ENCODE assay signal across 8 cellular contexts in the genomic region with DNA sequence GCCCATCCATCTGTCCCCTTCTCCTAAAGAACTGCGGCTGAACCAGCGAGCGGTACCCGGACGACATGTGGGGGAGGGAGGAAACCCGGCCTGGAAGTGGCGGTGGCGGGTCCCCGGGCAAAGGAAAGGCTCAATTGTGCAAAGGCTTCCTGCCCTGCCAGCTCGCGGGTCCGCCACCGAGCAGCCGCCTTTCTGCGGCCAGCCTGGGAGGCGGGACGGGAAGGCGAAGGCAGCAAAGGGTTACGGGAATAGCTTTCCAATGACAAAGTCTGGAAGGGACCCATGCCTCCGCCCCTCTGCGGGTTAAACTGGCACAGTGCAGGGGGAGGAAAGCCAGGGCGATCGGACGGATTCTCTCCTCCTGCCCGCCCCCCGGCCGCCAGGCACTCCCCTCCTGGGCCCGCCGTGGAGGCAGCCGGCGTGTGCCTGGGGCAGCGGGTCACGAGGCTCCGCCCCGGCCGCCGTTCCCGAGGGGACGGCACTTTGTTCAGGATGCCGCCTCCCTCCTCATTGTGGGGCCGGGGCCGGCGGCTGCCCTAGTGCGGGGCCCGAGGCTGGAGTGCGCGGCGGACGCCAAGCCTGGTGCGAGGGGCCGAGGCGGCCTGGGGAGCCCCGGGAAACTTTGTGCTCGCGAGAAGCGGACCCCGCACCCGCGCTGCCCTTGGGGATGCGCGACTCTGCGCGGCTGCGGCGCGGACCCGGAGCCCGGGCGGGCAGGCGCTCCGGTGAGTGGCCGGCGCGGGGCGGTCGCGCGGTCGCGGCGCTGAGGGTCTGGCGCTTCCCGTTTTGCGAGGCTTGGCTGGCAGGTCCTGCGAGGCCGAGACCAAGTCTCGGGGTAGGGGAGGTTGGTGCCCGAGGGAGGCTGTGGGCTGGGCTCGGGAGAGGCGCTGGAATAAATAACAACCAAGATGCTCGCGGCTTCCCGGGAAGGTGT. TPM values are rescaled to one million over a fixed set of nuclear protein-coding genes. Genes with fewer than 3 reads are reported as not detected.
DNase-seq lines count a peak whose midpoint lies in the region; ATAC-seq and TF ChIP-seq lines count a peak whose summit lies in the region.

A gene with protein sequence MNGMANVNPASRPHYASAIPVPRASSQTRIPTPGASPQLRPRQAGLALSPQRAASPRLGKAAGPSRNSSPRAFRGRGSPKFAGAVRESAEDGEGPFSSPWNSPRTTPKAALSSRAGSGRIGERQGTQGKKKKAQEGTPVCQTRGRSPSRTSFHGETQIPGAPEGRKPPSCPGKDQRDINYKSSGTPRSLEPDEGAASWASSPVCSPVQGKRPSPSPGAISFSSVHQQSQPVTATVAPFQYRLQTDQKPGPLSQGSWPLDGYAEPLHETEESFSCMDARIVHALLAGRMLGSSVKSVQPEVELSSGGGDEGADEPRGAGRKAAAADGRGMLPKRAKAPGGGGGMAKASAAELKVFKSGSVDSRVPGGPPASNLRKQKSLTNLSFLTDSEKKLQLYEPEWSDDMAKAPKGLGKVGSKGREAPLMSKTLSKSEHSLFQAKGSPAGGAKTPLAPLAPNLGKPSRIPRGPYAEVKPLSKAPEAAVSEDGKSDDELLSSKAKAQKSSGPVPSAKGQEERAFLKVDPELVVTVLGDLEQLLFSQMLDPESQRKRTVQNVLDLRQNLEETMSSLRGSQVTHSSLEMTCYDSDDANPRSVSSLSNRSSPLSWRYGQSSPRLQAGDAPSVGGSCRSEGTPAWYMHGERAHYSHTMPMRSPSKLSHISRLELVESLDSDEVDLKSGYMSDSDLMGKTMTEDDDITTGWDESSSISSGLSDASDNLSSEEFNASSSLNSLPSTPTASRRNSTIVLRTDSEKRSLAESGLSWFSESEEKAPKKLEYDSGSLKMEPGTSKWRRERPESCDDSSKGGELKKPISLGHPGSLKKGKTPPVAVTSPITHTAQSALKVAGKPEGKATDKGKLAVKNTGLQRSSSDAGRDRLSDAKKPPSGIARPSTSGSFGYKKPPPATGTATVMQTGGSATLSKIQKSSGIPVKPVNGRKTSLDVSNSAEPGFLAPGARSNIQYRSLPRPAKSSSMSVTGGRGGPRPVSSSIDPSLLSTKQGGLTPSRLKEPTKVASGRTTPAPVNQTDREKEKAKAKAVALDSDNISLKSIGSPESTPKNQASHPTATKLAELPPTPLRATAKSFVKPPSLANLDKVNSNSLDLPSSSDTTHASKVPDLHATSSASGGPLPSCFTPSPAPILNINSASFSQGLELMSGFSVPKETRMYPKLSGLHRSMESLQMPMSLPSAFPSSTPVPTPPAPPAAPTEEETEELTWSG (N-terminal part only) (plus strand): TSS at position 510 of the 934 bp plus-strand sequence. CDS start 83,758 bp downstream, outside the sequence.

- no CpG with 5 or more reads among the region's 93 CpGs for WGBS in iPS DF 6.9 (ENCODE audit: insufficient coverage, insufficient read length)

- peaks cover 79% of the 10 kb centered on the region for H3K27me3 Mint-ChIP-seq in activated naive CD4-positive, alpha-beta T cell treated with anti-CD3 and anti-CD28 coated beads, Interleukin-2, amount 10 ng/mL, durations not matched to agents 7 days and 5 days

- peak within 1 kb of the TSS; percentile 49 for H3K27ac ChIP-seq in brain microvascular endothelial cell
- no peak within 1 kb of the TSS for H3K27ac ChIP-seq in iPS DF 6.9 (ENCODE audit: low read length)

- no peak for DNase-seq in activated naive CD4-positive, alpha-beta T cell treated with anti-CD3 and anti-CD28 coated beads, Interleukin-2, amount 10 ng/mL, durations not matched to agents 7 days and 5 days
- DNase-seq in activated naive CD4-positive, alpha-beta T cell treated with Interleukin-2 at 50 U/mL for 16 hours = no peak
- DNase-seq in NCI-H460 (ENCODE audit: extremely low read depth, low read depth) (peak; percentile 29), brain microvascular endothelial cell (no peak), iPS DF 6.9 (ENCODE audit: low read depth, low spot score) (no peak), putamen (ENCODE audit: low spot score) (peak; percentile 83)

- H3K27me3 ChIP-seq in brain microvascular endothelial cell (replicated peaks) (no peaks in the 10 kb centered on the region), iPS DF 6.9 (ENCODE audit: control insufficient read depth, insufficient read depth, low read length) (peaks cover 7% of the 10 kb centered on the region; the same call in 1 of the 2 replicates)

- no peak for ATAC-seq in HG02623 (IDR thresholded peaks at IDR 0.05; ENCODE audit: unreplicated experiment)
- no peak for ATAC-seq in HG03457 (IDR thresholded peaks at IDR 0.05; ENCODE audit: unreplicated experiment)

- no peaks in the 10 kb centered on the region for H3K9me3 ChIP-seq in iPS DF 6.9 (ENCODE audit: control insufficient read depth, insufficient read depth, low read length)

- in situ Hi-C loops in brain microvascular endothelial cell (cut with HindIII; ENCODE audit: low pct_ligation_motif_present, low sequenced_read_pairs) = no loop called here

- no peak for TF ChIP-seq CTCF in brain microvascular endothelial cell (IDR thresholded peaks at IDR 0.05; ENCODE audit: low read depth, low read length, missing control alignments)

- H3K36me3 Mint-ChIP-seq in activated naive CD4-positive, alpha-beta T cell treated with anti-CD3 and anti-CD28 coated beads, Interleukin-2, amount 10 ng/mL, durations not matched to agents 7 days and 5 days = no peaks in the 10 kb centered on the region

- peaks cover 3% of the 10 kb centered on the region; the same call in 1 of the 2 replicates for H3K4me1 ChIP-seq in iPS DF 6.9 (ENCODE audit: control insufficient read depth, insufficient read depth, low read length)

- CTCF ChIA-PET in activated naive CD4-positive, alpha-beta T cell treated with anti-CD3 and anti-CD28 coated beads, Interleukin-2, amount 10 ng/mL, durations not matched to agents 7 days and 5 days (lab: Charles Lee) = interaction anchor here (0.9 to 1.4 kb wide), 3 partner anchors 7 to 57 kb away, joined by 3 to 4 read pairs (median 3); no protein-coding TSS in a partner anchor

- H3K4me3 Mint-ChIP-seq in activated naive CD4-positive, alpha-beta T cell treated with anti-CD3 and anti-CD28 coated beads, Interleukin-2, amount 10 ng/mL, durations not matched to agents 7 days and 5 days = peak within 1 kb of the TSS; percentile 30

- peak within 1 kb of the TSS; percentile 87 for H3K4me3 ChIP-seq in brain microvascular endothelial cell (ENCODE audit: low read depth, low read length)
- H3K4me3 ChIP-seq in iPS DF 6.9 (ENCODE audit: low read length) = peak within 1 kb of the TSS; percentile 73; the same call in 1 of the 2 replicates

- no peaks in the 10 kb centered on the region for H3K9me3 Mint-ChIP-seq in activated naive CD4-positive, alpha-beta T cell treated with anti-CD3 and anti-CD28 coated beads, Interleukin-2, amount 10 ng/mL, durations not matched to agents 7 days and 5 days

- no peaks in the 10 kb centered on the region for H3K36me3 ChIP-seq in brain microvascular endothelial cell (replicated peaks)
- no peaks in the 10 kb centered on the region for H3K36me3 ChIP-seq in iPS DF 6.9 (ENCODE audit: control insufficient read depth, insufficient read depth, low read length)

- no peak within 1 kb of the TSS for H3K27ac Mint-ChIP-seq in activated naive CD4-positive, alpha-beta T cell treated with anti-CD3 and anti-CD28 coated beads, Interleukin-2, amount 10 ng/mL, durations not matched to agents 7 days and 5 days

- peaks cover 23% of the 10 kb centered on the region for H3K4me1 Mint-ChIP-seq in activated naive CD4-positive, alpha-beta T cell treated with anti-CD3 and anti-CD28 coated beads, Interleukin-2, amount 10 ng/mL, durations not matched to agents 7 days and 5 days

RNA-seq across cellular contexts. Expression of the gene that starts here (rescaled TPM):
- 0.92 and 0.94 TPM in 2 replicates for total RNA-seq in NCI-H460 (2014; rRNA removed; shearing (Covaris generic))
- 0.90 and 1.4 TPM in 2 replicates for polyA plus RNA-seq in NCI-H460 (2014; cell fraction: nucleus; rRNA removed)

Comparison
In these comparisons a context has a peak if more than half of its experiments do, and no peak if none do; other contexts are left out.
1. DNase-seq: peak in NCI-H460 (single experiment) and putamen (single experiment); none in activated naive CD4-positive, alpha-beta T cell treated with anti-CD3 and anti-CD28 coated beads, Interleukin-2, amount 10 ng/mL, durations not matched to agents 7 days and 5 days (single experiment), activated naive CD4-positive, alpha-beta T cell treated with Interleukin-2 at 50 U/mL for 16 hours (single experiment), brain microvascular endothelial cell (single experiment) and iPS DF 6.9 (single experiment).